16 cellular contexts compared by ENCODE assay signal in genomic region chr20:33466303-33466646, GRCh38.
"Had no signal": no experiment of that assay in that cellular context is flagged by ENCODE, and none has a peak within 500 bp of the region (broad histone marks: within the 10 kb centered on the region; RNA-seq: fewer than 3 reads in every experiment).

No MANE protein-coding gene starts in this region.

- H3K9me3 Mint-ChIP-seq: dendritic cell treated with granulocyte-macrophage colony-stimulating factor and Interleukin-4, amounts not matched to agents 40 ng/mL and 50 ng/mL, for 4 days; naive thymus-derived CD4-positive, alpha-beta T cell; stimulated activated effector memory CD8-positive, alpha-beta T cell treated with anti-CD3 and anti-CD28 coated beads, Interleukin-12 subunit alpha, Interleukin-12 subunit beta, amount 100 ng/mL, for 72 hours; T-cell had no signal

- H3K9me3 ChIP-seq: ascending aorta, mucosa of descending colon, thyroid gland had no signal

- H3K4me3 ChIP-seq: ascending aorta, mucosa of descending colon, thyroid gland had no signal

- H3K27ac ChIP-seq: ascending aorta, thyroid gland had no signal

- H3K4me3 Mint-ChIP-seq: dendritic cell treated with granulocyte-macrophage colony-stimulating factor and Interleukin-4, amounts not matched to agents 40 ng/mL and 50 ng/mL, for 4 days; naive thymus-derived CD4-positive, alpha-beta T cell; stimulated activated effector memory CD8-positive, alpha-beta T cell treated with anti-CD3 and anti-CD28 coated beads, Interleukin-12 subunit alpha, Interleukin-12 subunit beta, amount 100 ng/mL, for 72 hours; T-cell had no signal

- H3K27me3 Mint-ChIP-seq: dendritic cell treated with granulocyte-macrophage colony-stimulating factor and Interleukin-4, amounts not matched to agents 40 ng/mL and 50 ng/mL, for 4 days; naive thymus-derived CD4-positive, alpha-beta T cell; T-cell had no signal

- H3K27me3 ChIP-seq: ascending aorta, thyroid gland had no signal

- H3K36me3 Mint-ChIP-seq: naive thymus-derived CD4-positive, alpha-beta T cell; stimulated activated effector memory CD8-positive, alpha-beta T cell treated with anti-CD3 and anti-CD28 coated beads, Interleukin-12 subunit alpha, Interleukin-12 subunit beta, amount 100 ng/mL, for 72 hours; T-cell had no signal

- H3K4me1 ChIP-seq: thyroid gland had no signal

- H3K27ac Mint-ChIP-seq: dendritic cell treated with granulocyte-macrophage colony-stimulating factor and Interleukin-4, amounts not matched to agents 40 ng/mL and 50 ng/mL, for 4 days; stimulated activated effector memory CD8-positive, alpha-beta T cell treated with anti-CD3 and anti-CD28 coated beads, Interleukin-12 subunit alpha, Interleukin-12 subunit beta, amount 100 ng/mL, for 72 hours; T-cell had no signal

- ATAC-seq: activated CD4-positive, CD25-positive, alpha-beta regulatory T cell treated with anti-CD3 and anti-CD28 coated beads, Interleukin-2, amount 50 U/mL, for 24 hours; mucosa of descending colon; naive thymus-derived CD4-positive, alpha-beta T cell; stimulated activated effector memory CD8-positive, alpha-beta T cell treated with anti-CD3 and anti-CD28 coated beads, Interleukin-12 subunit alpha, Interleukin-12 subunit beta, amount 100 ng/mL, for 72 hours; T-cell had no signal

- H3K4me1 Mint-ChIP-seq: stimulated activated effector memory CD8-positive, alpha-beta T cell treated with anti-CD3 and anti-CD28 coated beads, Interleukin-12 subunit alpha, Interleukin-12 subunit beta, amount 100 ng/mL, for 72 hours had no signal

- DNase-seq: activated CD4-positive, alpha-beta T cell treated with anti-CD3 and anti-CD28 coated beads, Interleukin-2, amount 50 U/mL, for 1 hour; activated CD8-positive, alpha-beta memory T cell treated with anti-CD3 and anti-CD28 coated beads, Interleukin-2, amount 50 U/mL, for 48 hours; activated effector memory CD4-positive, alpha-beta T cell treated with Interleukin-2 at 50 U/mL for 16 hours; activated naive CD4-positive, alpha-beta T cell treated with anti-CD3 and anti-CD28 coated beads, Interleukin-2, amount 50 U/mL, for 16 hours; activated T-cell treated with anti-CD3 and anti-CD28 coated beads, Interleukin-2, amount 50 U/mL, for 48 hours; effector memory CD4-positive, alpha-beta T cell; mesenchymal stem cell; mucosa of descending colon; naive thymus-derived CD4-positive, alpha-beta T cell; stimulated activated CD4-positive, alpha-beta T cell treated with anti-CD3 and anti-CD28 coated beads, Interleukin-4, amount 100 ng/mL, for 24 hours; T-cell; thyroid gland had no signal

- H3K36me3 ChIP-seq: ascending aorta, thyroid gland had no signal
